Comparison of ENCODE assay signal across 28 cellular contexts in the genomic region with DNA sequence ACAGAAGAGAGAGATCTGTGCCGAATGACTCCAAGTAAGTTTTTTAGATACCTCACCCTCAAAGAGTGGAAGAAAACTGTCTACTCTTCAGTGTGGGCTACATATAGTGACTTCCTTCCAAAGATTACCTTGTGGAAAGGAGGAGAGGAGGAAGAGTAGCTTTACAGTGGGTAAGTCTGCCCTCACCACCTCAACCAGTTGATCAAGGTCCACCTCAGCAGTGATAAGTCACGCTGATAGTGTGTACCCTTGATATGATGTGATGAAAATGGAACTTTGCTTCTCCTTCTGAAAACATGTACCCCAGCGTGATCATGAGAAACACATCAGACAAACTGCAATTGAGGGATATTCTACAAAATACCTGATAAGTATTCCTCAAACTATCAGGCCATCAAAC.
"Had no signal": no experiment of that assay in that cellular context is flagged by ENCODE, and none has a peak within 500 bp of the region (broad histone marks: within the 10 kb centered on the region; RNA-seq: fewer than 3 reads in every experiment).

No MANE protein-coding gene starts in this region.

- H3K9me3 Mint-ChIP-seq: activated naive CD8-positive, alpha-beta T cell treated with anti-CD3 and anti-CD28 coated beads for 36 hours; nephron progenitor cell; stimulated activated naive B cell treated with anti-CD40 and anti-IgM and Interleukin-4, amounts not matched to agents 10 μg/mL and 1 μg/mL and 100 μg/mL, for 72 hours had no signal

- H3K27ac Mint-ChIP-seq: activated CD4-positive, alpha-beta T cell treated with anti-CD3 and anti-CD28 coated beads for 36 hours; activated CD8-positive, alpha-beta T cell treated with anti-CD3 and anti-CD28 coated beads, Interleukin-2, amount 10 ng/mL, durations not matched to agents 7 days and 5 days; activated naive CD8-positive, alpha-beta T cell treated with anti-CD3 and anti-CD28 coated beads for 36 hours; naive B cell; nephron progenitor cell; stimulated activated naive B cell treated with anti-CD40 and anti-IgM and Interleukin-4, amounts not matched to agents 10 μg/mL and 1 μg/mL and 100 μg/mL, for 72 hours; T-helper 17 cell had no signal

- H3K4me3 Mint-ChIP-seq: activated CD4-positive, alpha-beta T cell treated with anti-CD3 and anti-CD28 coated beads for 36 hours; activated CD8-positive, alpha-beta T cell treated with anti-CD3 and anti-CD28 coated beads, Interleukin-2, amount 10 ng/mL, durations not matched to agents 7 days and 5 days; activated naive CD8-positive, alpha-beta T cell treated with anti-CD3 and anti-CD28 coated beads for 36 hours; naive B cell; nephron progenitor cell; stimulated activated naive B cell treated with anti-CD40 and anti-IgM and Interleukin-4, amounts not matched to agents 10 μg/mL and 1 μg/mL and 100 μg/mL, for 72 hours; T-helper 17 cell had no signal

- H3K36me3 ChIP-seq: brain microvascular endothelial cell, right lobe of liver had no signal

- H3K27me3 ChIP-seq: brain microvascular endothelial cell, esophagus squamous epithelium, neutrophil, right lobe of liver, suprapubic skin, tibial artery had no signal

- DNase-seq: activated CD4-positive, alpha-beta T cell treated with anti-CD3 and anti-CD28 coated beads for 36 hours; activated CD8-positive, alpha-beta T cell treated with anti-CD3 and anti-CD28 coated beads, Interleukin-2, amount 10 ng/mL, durations not matched to agents 7 days and 5 days; activated effector memory CD4-positive, alpha-beta T cell treated with Interleukin-2 at 50 U/mL for 16 hours; activated naive CD4-positive, alpha-beta T cell treated with Interleukin-2 at 50 U/mL for 16 hours; activated naive CD8-positive, alpha-beta T cell treated with anti-CD3 and anti-CD28 coated beads for 36 hours; activated T-cell treated with anti-CD3 and anti-CD28 coated beads for 4 hours; amniotic stem cell; brain microvascular endothelial cell; caudate nucleus; esophagus squamous epithelium; foreskin melanocyte; left ventricle myocardium superior; naive B cell; nephron progenitor cell; right lobe of liver; stimulated activated CD4-positive, alpha-beta T cell treated with anti-CD3 and anti-CD28 coated beads, Interleukin-4, amount 100 ng/mL, for 24 hours; stimulated activated CD8-positive, alpha-beta memory T cell treated with anti-CD3 and anti-CD28 coated beads, Interleukin-4, amount 100 ng/mL, for 48 hours; stimulated activated naive B cell treated with anti-CD40 and anti-IgM and Interleukin-4, amounts not matched to agents 10 μg/mL and 1 μg/mL and 100 μg/mL, for 72 hours; SW 1271; T-helper 17 cell; T1000; tibial artery had no signal

- H3K4me3 ChIP-seq: esophagus squamous epithelium, right lobe of liver, skin epidermis, suprapubic skin, tibial artery had no signal

- H3K4me1 ChIP-seq: right lobe of liver, suprapubic skin, tibial artery had no signal

- H3K4me1 Mint-ChIP-seq: activated CD4-positive, alpha-beta T cell treated with anti-CD3 and anti-CD28 coated beads for 36 hours; activated naive CD8-positive, alpha-beta T cell treated with anti-CD3 and anti-CD28 coated beads for 36 hours; naive B cell had no signal

- H3K9me3 ChIP-seq: esophagus squamous epithelium, neutrophil, right lobe of liver, suprapubic skin, tibial artery had no signal

- FAIRE-seq: astrocyte, endothelial cell of umbilical vein, islet of Langerhans had no signal

- H3K36me3 Mint-ChIP-seq: activated naive CD8-positive, alpha-beta T cell treated with anti-CD3 and anti-CD28 coated beads for 36 hours; naive B cell; stimulated activated naive B cell treated with anti-CD40 and anti-IgM and Interleukin-4, amounts not matched to agents 10 μg/mL and 1 μg/mL and 100 μg/mL, for 72 hours had no signal

- H3K27ac ChIP-seq: brain microvascular endothelial cell, neutrophil, right lobe of liver, skin epidermis, suprapubic skin, tibial artery had no signal

- ATAC-seq: activated CD4-positive, alpha-beta T cell treated with anti-CD3 and anti-CD28 coated beads for 36 hours; activated CD8-positive, alpha-beta T cell treated with anti-CD3 and anti-CD28 coated beads, Interleukin-2, amount 10 ng/mL, durations not matched to agents 7 days and 5 days; left ventricle myocardium superior; right lobe of liver; stimulated activated naive B cell treated with anti-CD40 and anti-IgM and Interleukin-4, amounts not matched to agents 10 μg/mL and 1 μg/mL and 100 μg/mL, for 72 hours; T-helper 17 cell had no signal
